Comparison of ENCODE assay signal across 33 cellular contexts in the genomic region with DNA sequence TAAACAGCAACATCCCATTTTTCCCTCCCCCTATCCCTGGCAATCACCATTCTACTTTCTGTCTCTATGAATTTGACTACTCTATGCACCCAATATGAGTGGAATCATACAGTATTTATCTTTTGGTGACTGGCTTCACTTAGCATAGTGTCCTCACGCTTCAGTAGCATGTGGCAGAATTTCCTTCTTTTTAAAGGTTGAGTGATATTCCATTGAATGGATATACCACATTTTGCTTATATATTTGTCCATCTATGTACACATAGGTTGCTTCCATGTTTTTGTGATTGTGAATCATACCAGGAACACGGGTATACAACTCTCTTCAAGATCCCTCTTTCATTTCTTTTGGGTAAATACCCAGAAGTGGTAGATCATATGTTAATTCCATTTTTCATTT.
"Had no signal": no experiment of that assay in that cellular context is flagged by ENCODE, and none has a peak within 500 bp of the region (broad histone marks: within the 10 kb centered on the region; RNA-seq: fewer than 3 reads in every experiment).

No MANE protein-coding gene starts in this region.

- H3K4me3 Mint-ChIP-seq: activated B cell treated with CpG ODN at 0.5 μM for 24 hours; activated CD4-positive, alpha-beta memory T cell treated with anti-CD3 and anti-CD28 coated beads for 36 hours; activated CD4-positive, alpha-beta T cell treated with anti-CD3 and anti-CD28 coated beads, Interleukin-2, amount 10 ng/mL, durations not matched to agents 24 days and 14 days; activated CD8-positive, alpha-beta T cell treated with anti-CD3 and anti-CD28 coated beads for 36 hours; activated naive CD4-positive, alpha-beta T cell treated with anti-CD3 and anti-CD28 coated beads for 36 hours; activated naive CD8-positive, alpha-beta T cell treated with anti-CD3 and anti-CD28 coated beads for 36 hours; activated T-cell treated with anti-CD3 and anti-CD28 coated beads, Interleukin-2, amount 50 U/mL, for 4 hours; activated T-cell treated with anti-CD3 and anti-CD28 coated beads, Interleukin-2, amount 50 U/mL, for 72 hours; activated T-helper 1 cell treated with anti-CD3 and anti-CD28 coated beads, Interleukin-12 subunit alpha, Interleukin-12 subunit beta, Interleukin-2, Interleukin-4 antibody, amounts not matched to agents 30 ng/mL and 10 ng/mL and 1 ng/mL, durations not matched to agents 14 hours and 24 hours and 36 hours; activated T-helper 17 cell treated with anti-CD3 and anti-CD28 coated beads, Interleukin-2, amount 50 U/mL, for 72 hours; T-helper 1 cell treated with Interleukin-12 subunit alpha and Interleukin-12 subunit beta and Interleukin-4 antibody, amounts not matched to agents 30 μg/mL and 1 μg/mL, for 36 hours; T-helper 2 cell treated with Interferon-gamma antibody and Interleukin-4, amounts not matched to agents 5 μg/mL and 100 μg/mL, for 36 hours had no signal

- ATAC-seq: activated CD8-positive, alpha-beta T cell treated with anti-CD3 and anti-CD28 coated beads for 36 hours; activated naive CD4-positive, alpha-beta T cell treated with anti-CD3 and anti-CD28 coated beads, Interleukin-2, amount 50 U/mL, for 72 hours; activated T-cell treated with anti-CD3 and anti-CD28 coated beads, Interleukin-2, amount 50 U/mL, for 4 hours; activated T-cell treated with anti-CD3 and anti-CD28 coated beads, Interleukin-2, amount 50 U/mL, for 72 hours; activated T-helper 17 cell treated with anti-CD3 and anti-CD28 coated beads, Interleukin-2, amount 50 U/mL, for 72 hours; body of pancreas had no signal

- DNase-seq: activated B cell treated with CpG ODN at 0.5 μM for 24 hours; activated CD4-positive, alpha-beta memory T cell treated with anti-CD3 and anti-CD28 coated beads for 36 hours; activated CD4-positive, alpha-beta T cell treated with anti-CD3 and anti-CD28 coated beads for 4 hours; activated CD4-positive, alpha-beta T cell treated with anti-CD3 and anti-CD28 coated beads, Interleukin-2, amount 10 ng/mL, durations not matched to agents 24 days and 14 days; activated CD4-positive, alpha-beta T cell treated with anti-CD3 and anti-CD28 coated beads, Interleukin-2, amount 50 U/mL, for 1 hour; activated CD4-positive, alpha-beta T cell treated with anti-CD3 and anti-CD28 coated beads, Interleukin-2, amount 50 U/mL, for 4 hours; activated CD4-positive, CD25-positive, alpha-beta regulatory T cell treated with anti-CD3 and anti-CD28 coated beads, Interleukin-2, amount 50 U/mL, for 72 hours; activated CD8-positive, alpha-beta T cell treated with anti-CD3 and anti-CD28 coated beads for 36 hours; activated effector memory CD4-positive, alpha-beta T cell treated with anti-CD3 and anti-CD28 coated beads, Interleukin-2, amount 50 U/mL, for 16 hours; activated gamma-delta T cell treated with Interleukin-2 at 50 U/mL for 16 hours; activated naive CD4-positive, alpha-beta T cell; activated naive CD4-positive, alpha-beta T cell treated with anti-CD3 and anti-CD28 coated beads for 36 hours; activated naive CD4-positive, alpha-beta T cell treated with anti-CD3 and anti-CD28 coated beads, Interleukin-2, amount 50 U/mL, for 16 hours; activated naive CD8-positive, alpha-beta T cell treated with anti-CD3 and anti-CD28 coated beads for 36 hours; activated T-cell treated with anti-CD3 and anti-CD28 coated beads for 4 hours; activated T-cell treated with anti-CD3 and anti-CD28 coated beads, Interleukin-2, amount 50 U/mL, for 1 hour; activated T-cell treated with anti-CD3 and anti-CD28 coated beads, Interleukin-2, amount 50 U/mL, for 4 hours; activated T-cell treated with anti-CD3 and anti-CD28 coated beads, Interleukin-2, amount 50 U/mL, for 72 hours; adrenal gland; amniotic stem cell; aorta; body of pancreas; brain microvascular endothelial cell; central memory CD4-positive, alpha-beta T cell; T-helper 2 cell; T-helper 9 cell had no signal

- H3K27me3 Mint-ChIP-seq: activated B cell treated with CpG ODN at 0.5 μM for 24 hours; activated CD4-positive, alpha-beta memory T cell treated with anti-CD3 and anti-CD28 coated beads for 36 hours; activated CD4-positive, alpha-beta T cell treated with anti-CD3 and anti-CD28 coated beads, Interleukin-2, amount 10 ng/mL, durations not matched to agents 24 days and 14 days; activated CD8-positive, alpha-beta T cell treated with anti-CD3 and anti-CD28 coated beads for 36 hours; activated naive CD8-positive, alpha-beta T cell treated with anti-CD3 and anti-CD28 coated beads for 36 hours; activated T-helper 17 cell treated with anti-CD3 and anti-CD28 coated beads, Interleukin-2, amount 50 U/mL, for 72 hours had no signal

- H3K27ac ChIP-seq: adrenal gland, body of pancreas, brain microvascular endothelial cell, breast epithelium, VCaP had no signal

- H3K9me3 ChIP-seq: adrenal gland had no signal

- H3K4me1 ChIP-seq: body of pancreas, breast epithelium had no signal

- H3K4me3 ChIP-seq: adrenal gland, body of pancreas, breast epithelium had no signal

- H3K27ac Mint-ChIP-seq: activated B cell treated with CpG ODN at 0.5 μM for 24 hours; activated CD4-positive, alpha-beta memory T cell treated with anti-CD3 and anti-CD28 coated beads for 36 hours; activated CD4-positive, alpha-beta T cell treated with anti-CD3 and anti-CD28 coated beads, Interleukin-2, amount 10 ng/mL, durations not matched to agents 24 days and 14 days; activated CD8-positive, alpha-beta T cell treated with anti-CD3 and anti-CD28 coated beads for 36 hours; activated naive CD4-positive, alpha-beta T cell treated with anti-CD3 and anti-CD28 coated beads for 36 hours; activated naive CD4-positive, alpha-beta T cell treated with anti-CD3 and anti-CD28 coated beads, Interleukin-2, amount 50 U/mL, for 72 hours; activated naive CD8-positive, alpha-beta T cell treated with anti-CD3 and anti-CD28 coated beads for 36 hours; activated T-cell treated with anti-CD3 and anti-CD28 coated beads, Interleukin-2, amount 50 U/mL, for 72 hours; activated T-helper 1 cell treated with anti-CD3 and anti-CD28 coated beads, Interleukin-12 subunit alpha, Interleukin-12 subunit beta, Interleukin-2, Interleukin-4 antibody, amounts not matched to agents 30 ng/mL and 10 ng/mL and 1 ng/mL, durations not matched to agents 14 hours and 24 hours and 36 hours; activated T-helper 17 cell treated with anti-CD3 and anti-CD28 coated beads, Interleukin-2, amount 50 U/mL, for 72 hours; T-helper 1 cell treated with Interleukin-12 subunit alpha and Interleukin-12 subunit beta and Interleukin-4 antibody, amounts not matched to agents 30 μg/mL and 1 μg/mL, for 36 hours; T-helper 2 cell treated with Interferon-gamma antibody and Interleukin-4, amounts not matched to agents 5 μg/mL and 100 μg/mL, for 36 hours had no signal

- H3K27me3 ChIP-seq: adrenal gland, body of pancreas, brain microvascular endothelial cell, breast epithelium had no signal

- H3K36me3 ChIP-seq: adrenal gland, brain microvascular endothelial cell, breast epithelium had no signal
